2 cellular contexts compared by ENCODE assay signal in the genomic region with DNA sequence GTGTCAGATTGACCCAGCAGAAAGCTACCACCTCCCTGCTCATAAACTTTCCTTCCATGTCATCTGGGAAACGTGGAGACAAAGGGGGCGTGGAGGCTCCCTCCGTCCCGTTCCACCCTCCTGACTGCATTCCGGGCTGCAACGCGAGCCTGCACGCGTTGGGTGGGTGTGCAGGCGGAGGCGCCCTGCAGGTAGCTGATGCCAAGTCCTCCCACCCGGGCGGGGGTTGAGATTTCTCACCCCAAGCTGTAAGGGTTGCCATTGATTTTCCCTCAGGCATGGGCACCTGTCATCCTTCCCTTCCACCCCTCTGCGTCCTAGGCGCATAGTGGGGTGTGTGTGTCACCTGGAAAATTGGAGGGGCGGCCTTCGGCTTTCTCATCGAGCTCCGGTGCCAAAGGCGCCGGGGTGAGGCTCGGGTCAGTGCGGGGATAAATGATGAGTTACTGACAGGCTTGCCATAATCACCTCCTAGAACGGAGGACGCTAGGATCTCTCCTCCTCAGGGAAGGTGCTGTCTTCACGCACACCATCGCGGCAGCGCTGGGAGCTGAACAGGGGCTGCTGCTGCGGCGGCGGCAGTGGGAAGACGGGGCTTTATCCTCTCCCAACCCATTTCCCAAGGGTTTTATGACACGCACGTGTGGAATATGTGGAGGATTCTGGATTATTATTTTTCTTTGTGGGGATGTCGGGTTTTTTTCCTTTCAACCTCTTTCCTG.
TF ChIP-seq lines count a peak whose summit lies in the region.

No MANE protein-coding gene starts in this region.

TF ChIP-seq in SK-N-SH, 30 proteins besides CTCF, POLR2A, EP300 and RAD21 (continued from another document):
- TF ChIP-seq ZBTB33 (IDR thresholded peaks at IDR 0.05; ENCODE audit: borderline replicate concordance, low read depth) = no peak
- no peak for TF ChIP-seq RFX5 (IDR thresholded peaks at IDR 0.05; ENCODE audit: low read length)
- TF ChIP-seq REST (IDR thresholded peaks at IDR 0.05; ENCODE audit: low read depth, low read length) = no peak
- no peak for TF ChIP-seq TAF1 (IDR thresholded peaks at IDR 0.05; ENCODE audit: borderline replicate concordance, low read depth, low read length)
- TF ChIP-seq TCF12 (IDR thresholded peaks at IDR 0.05) = no peak
- no peak for TF ChIP-seq SIN3A (IDR thresholded peaks at IDR 0.05; ENCODE audit: borderline replicate concordance, low read depth, low read length)
- no peak for TF ChIP-seq RCOR1 (IDR thresholded peaks at IDR 0.05; ENCODE audit: low read length)
- TF ChIP-seq, protein P1, sequence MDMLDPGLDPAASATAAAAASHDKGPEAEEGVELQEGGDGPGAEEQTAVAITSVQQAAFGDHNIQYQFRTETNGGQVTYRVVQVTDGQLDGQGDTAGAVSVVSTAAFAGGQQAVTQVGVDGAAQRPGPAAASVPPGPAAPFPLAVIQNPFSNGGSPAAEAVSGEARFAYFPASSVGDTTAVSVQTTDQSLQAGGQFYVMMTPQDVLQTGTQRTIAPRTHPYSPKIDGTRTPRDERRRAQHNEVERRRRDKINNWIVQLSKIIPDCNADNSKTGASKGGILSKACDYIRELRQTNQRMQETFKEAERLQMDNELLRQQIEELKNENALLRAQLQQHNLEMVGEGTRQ (IDR thresholded peaks at IDR 0.05; ENCODE audit: borderline replicate concordance, low read depth, low read length) = no peak
- TF ChIP-seq GATA2 (CRISPR knock-in tag; IDR thresholded peaks at IDR 0.05) = no peak
- no peak for TF ChIP-seq TEAD4 (IDR thresholded peaks at IDR 0.05; ENCODE audit: borderline replicate concordance, insufficient read depth)

TF ChIP-seq in SK-N-SH treated with all-trans-retinoic acid at 6 μM for 48 hours, 23 proteins besides CTCF, POLR2A, EP300 and RAD21 (continued from another document):
- no peak for TF ChIP-seq CREB5 (CRISPR knock-in tag; IDR thresholded peaks at IDR 0.05; ENCODE audit: low read depth)
- TF ChIP-seq RARB (CRISPR knock-in tag; IDR thresholded peaks at IDR 0.05) = no peak
- no peak for TF ChIP-seq TOX (CRISPR knock-in tag; IDR thresholded peaks at IDR 0.05; ENCODE audit: borderline replicate concordance)
- no peak for TF ChIP-seq ZNF70 (CRISPR knock-in tag; IDR thresholded peaks at IDR 0.05)
- TF ChIP-seq ISL1 (CRISPR knock-in tag; IDR thresholded peaks at IDR 0.05) = no peak
- TF ChIP-seq BACH2 (CRISPR knock-in tag; IDR thresholded peaks at IDR 0.05; ENCODE audit: borderline replicate concordance) = no peak
- no peak for TF ChIP-seq ZNF8 (CRISPR knock-in tag; IDR thresholded peaks at IDR 0.05)
